ENCODE assay signal across 9 cellular contexts in genomic region chr1:229843627-229844238, GRCh38.
DNase-seq lines count a peak whose midpoint lies in the region; ATAC-seq, FAIRE-seq and TF ChIP-seq lines count a peak whose summit lies in the region.
"Had no signal": no experiment of that assay in that cellular context is flagged by ENCODE, and none has a peak within 500 bp of the region (broad histone marks: within the 10 kb centered on the region; RNA-seq: fewer than 3 reads in every experiment).

No MANE protein-coding gene starts in this region.

- H4K20me1 ChIP-seq in GM12878 (ENCODE audit: control insufficient read depth, insufficient read depth), result no peaks in the 10 kb centered on the region

- no peaks in the 10 kb centered on the region; a peak in 1 of 4 replicates for H3K27me3 ChIP-seq in GM12878 (replicated peaks in 1 of 2; ENCODE audit: control insufficient read depth in 2 of 2, insufficient read depth in 2 of 2, low read length in 1 of 2)
- H3K27me3 ChIP-seq in lung (ENCODE audit: control insufficient read depth, insufficient read depth), result no peaks in the 10 kb centered on the region

- intact Hi-C loops in GM12878 (cut with micrococcal nuclease; ENCODE audit: unreplicated experiment), result loop anchor here (10.0 kb wide), 1 partner anchor 179 kb away; no protein-coding TSS in a partner anchor

- peak; percentile 28 for TF ChIP-seq RAD21 in GM12878 (IDR thresholded peaks at IDR 0.05; ENCODE audit: insufficient read depth, low read depth, low read length)

- WGBS in GM12878 (ENCODE audit: insufficient coverage, insufficient replicate concordance, low lambda C conversion rate, missing lambda C conversion rate), result 51% methylated on average over 3 of the region's 3 CpGs
- 61 to 74% methylated on average over 3 of the region's 3 CpGs for WGBS in lung, 2 donors

- TF ChIP-seq CTCF in GM12878 (IDR thresholded peaks at IDR 0.05 in 2 of 3, conservative IDR thresholded peaks at IDR 0.05 in 1 of 3; ENCODE audit: control insufficient read depth in 2 of 3, extremely low read depth in 1 of 3, insufficient read depth in 1 of 3, low read depth in 3 of 3, low read length in 3 of 3), result peak; percentile 22 to 33 (median 30); a peak in 3 of 6 replicates
- no peak for TF ChIP-seq CTCF in lung (IDR thresholded peaks at IDR 0.05; ENCODE audit: control extremely low read depth, extremely low read depth)

- no peak for FAIRE-seq in GM12878 (lab: Jason Lieb, UNC)

- CTCF ChIA-PET in GM12878 (lab: Yijun Ruan, JAX), result interaction anchor here (0.6 to 1.0 kb wide), 2 partner anchors 10 to 183 kb away, joined by 3 read pairs; no protein-coding TSS in a partner anchor

- no peaks in the 10 kb centered on the region for H3K4me1 ChIP-seq in GM12878 (ENCODE audit: control insufficient read depth, insufficient read depth, low read length)
- no peaks in the 10 kb centered on the region for H3K4me1 ChIP-seq in lung (ENCODE audit: control insufficient read depth in 2 of 2, insufficient read depth in 2 of 2, low read length in 2 of 2)
- H3K4me1 ChIP-seq: parathyroid adenoma had no signal

- no peak overlapping the region for H3K27ac Mint-ChIP-seq in activated T-cell treated with anti-CD3 and anti-CD28 coated beads, Interleukin-2, amount 50 U/mL, for 72 hours

- H3K9me3 Mint-ChIP-seq in activated T-cell treated with anti-CD3 and anti-CD28 coated beads, Interleukin-2, amount 50 U/mL, for 72 hours, result no peaks in the 10 kb centered on the region

- TF ChIP-seq EP300 in GM12878 (IDR thresholded peaks at IDR 0.05; ENCODE audit: borderline replicate concordance in 1 of 2, control insufficient read depth in 1 of 2, low read depth in 2 of 2, low read length in 2 of 2), result no peak

- SMC1A ChIA-PET in GM12878 (lab: Charles Lee; ENCODE audit: uncharacterized antibody, unreplicated experiment), result no interaction called here

- peaks cover 16% of the 10 kb centered on the region for H3K27me3 Mint-ChIP-seq in activated T-cell treated with anti-CD3 and anti-CD28 coated beads, Interleukin-2, amount 50 U/mL, for 72 hours (ENCODE audit: low read depth)

- no peaks in the 10 kb centered on the region for H3K9me3 ChIP-seq in GM12878 (replicated peaks; ENCODE audit: control insufficient read depth, insufficient read depth, low read length)
- H3K9me3 ChIP-seq in lung (ENCODE audit: control insufficient read depth in 2 of 2, insufficient read depth in 1 of 2, low read length in 1 of 2), result no peaks in the 10 kb centered on the region

- H2AFZ ChIP-seq in GM12878 (ENCODE audit: control insufficient read depth, low read depth, low read length), result no peak overlapping the region
- H2AFZ ChIP-seq: parathyroid adenoma had no signal

- no peaks in the 10 kb centered on the region for H3K36me3 ChIP-seq in GM12878 (ENCODE audit: control insufficient read depth in 2 of 2, insufficient read depth in 2 of 2, low read length in 1 of 2)
- H3K36me3 ChIP-seq in lung (ENCODE audit: control insufficient read depth in 2 of 2, insufficient read depth in 2 of 2, low read length in 2 of 2), result no peaks in the 10 kb centered on the region

- TF ChIP-seq POLR2A in GM12878 (IDR thresholded peaks at IDR 0.05; ENCODE audit: low read depth, low read length), result no peak

- in situ Hi-C loops in Caki2 (cut with HindIII; ENCODE audit: low pct_unique_long_range_greater_than_20kb, low sequenced_read_pairs), result no loop called here
- in situ Hi-C loops in GM12878 (cut with MboI), result no loop called here

- no peaks in the 10 kb centered on the region for H3K79me2 ChIP-seq in GM12878 (ENCODE audit: control insufficient read depth, insufficient read depth, low read length)
- H3K79me2 ChIP-seq: parathyroid adenoma had no signal

- no peak overlapping the region for H3K4me3 Mint-ChIP-seq in activated T-cell treated with anti-CD3 and anti-CD28 coated beads, Interleukin-2, amount 50 U/mL, for 72 hours

- no peak overlapping the region for H3K4me3 ChIP-seq in GM12878
- no peak overlapping the region for H3K4me3 ChIP-seq in lung

- RAD21 ChIA-PET in GM12878 (lab: Charles Lee; ENCODE audit: unreplicated experiment), result interaction anchor here (1.3 kb wide), 1 partner anchor 266 kb away, joined by 4 read pairs; no protein-coding TSS in a partner anchor

- BruUV-seq in GM12878 (replicated peaks; lab: Mats Ljungman, UMichigan), result no TSS peak

- no peaks in the 10 kb centered on the region for H3K36me3 Mint-ChIP-seq in activated T-cell treated with anti-CD3 and anti-CD28 coated beads, Interleukin-2, amount 50 U/mL, for 72 hours (ENCODE audit: insufficient read depth in 2 of 2)

- no peak overlapping the region for H3K4me2 ChIP-seq in GM12878 (ENCODE audit: control insufficient read depth, insufficient read depth)

- H3K9ac ChIP-seq in GM12878 (ENCODE audit: control insufficient read depth, insufficient read depth, low read length), result no peak overlapping the region
- H3K9ac ChIP-seq: parathyroid adenoma had no signal

- H3K4me1 Mint-ChIP-seq in activated T-cell treated with anti-CD3 and anti-CD28 coated beads, Interleukin-2, amount 50 U/mL, for 72 hours (ENCODE audit: low read depth), result no peaks in the 10 kb centered on the region

- peak; percentile 29 for DNase-seq in Caki2 (ENCODE audit: low read depth)
- peak; percentile 41 for DNase-seq in LoVo (ENCODE audit: low spot score)
- no peak for DNase-seq in GM12878 (ENCODE audit: low read depth, low spot score)
- no peak for DNase-seq in lung (ENCODE audit: low spot score)
- no peak for DNase-seq in activated T-cell treated with anti-CD3 and anti-CD28 coated beads, Interleukin-2, amount 50 U/mL, for 72 hours
- DNase-seq in iPS-NIHi7 (ENCODE audit: extremely low spot score), result no peak
- DNase-seq in activated CD4-positive, alpha-beta T cell treated with anti-CD3 and anti-CD28 coated beads, Interleukin-2, amount 50 U/mL, for 4 hours, result no peak

- H3K27ac ChIP-seq in GM12878 (ENCODE audit: control insufficient read depth, insufficient read depth), result no peak overlapping the region
- H3K27ac ChIP-seq in lung (ENCODE audit: low read depth in 1 of 2, low read length in 1 of 2), result no peak overlapping the region
- H3K27ac ChIP-seq: parathyroid adenoma had no signal

- ATAC-seq in GM12878 (peak; percentile 48), lung (ENCODE audit: insufficient read depth, low FRiP score) (peak; percentile 21), HG03460 (IDR thresholded peaks at IDR 0.05; ENCODE audit: unreplicated experiment) (no peak)
- no peak for ATAC-seq in activated T-cell treated with anti-CD3 and anti-CD28 coated beads, Interleukin-2, amount 50 U/mL, for 72 hours (replicated peaks in 1 of 2)

- POLR2A ChIA-PET in GM12878 (lab: Charles Lee), result no interaction called here

TF ChIP-seq in GM12878, 131 proteins besides CTCF, POLR2A, EP300 and RAD21:
- TF ChIP-seq, protein P1, sequence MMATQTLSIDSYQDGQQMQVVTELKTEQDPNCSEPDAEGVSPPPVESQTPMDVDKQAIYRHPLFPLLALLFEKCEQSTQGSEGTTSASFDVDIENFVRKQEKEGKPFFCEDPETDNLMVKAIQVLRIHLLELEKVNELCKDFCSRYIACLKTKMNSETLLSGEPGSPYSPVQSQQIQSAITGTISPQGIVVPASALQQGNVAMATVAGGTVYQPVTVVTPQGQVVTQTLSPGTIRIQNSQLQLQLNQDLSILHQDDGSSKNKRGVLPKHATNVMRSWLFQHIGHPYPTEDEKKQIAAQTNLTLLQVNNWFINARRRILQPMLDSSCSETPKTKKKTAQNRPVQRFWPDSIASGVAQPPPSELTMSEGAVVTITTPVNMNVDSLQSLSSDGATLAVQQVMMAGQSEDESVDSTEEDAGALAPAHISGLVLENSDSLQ (IDR thresholded peaks at IDR 0.05), result peak; percentile 6; the same call in 1 of the 2 replicates
- TF ChIP-seq, protein P2, sequence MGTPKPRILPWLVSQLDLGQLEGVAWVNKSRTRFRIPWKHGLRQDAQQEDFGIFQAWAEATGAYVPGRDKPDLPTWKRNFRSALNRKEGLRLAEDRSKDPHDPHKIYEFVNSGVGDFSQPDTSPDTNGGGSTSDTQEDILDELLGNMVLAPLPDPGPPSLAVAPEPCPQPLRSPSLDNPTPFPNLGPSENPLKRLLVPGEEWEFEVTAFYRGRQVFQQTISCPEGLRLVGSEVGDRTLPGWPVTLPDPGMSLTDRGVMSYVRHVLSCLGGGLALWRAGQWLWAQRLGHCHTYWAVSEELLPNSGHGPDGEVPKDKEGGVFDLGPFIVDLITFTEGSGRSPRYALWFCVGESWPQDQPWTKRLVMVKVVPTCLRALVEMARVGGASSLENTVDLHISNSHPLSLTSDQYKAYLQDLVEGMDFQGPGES (IDR thresholded peaks at IDR 0.05), result no peak

Comparison
In these comparisons a context has a peak if more than half of its experiments do, and no peak if none do; other contexts are left out.
1. DNase-seq: peak in Caki2 (single experiment) and LoVo (single experiment); none in GM12878 (single experiment), lung (single experiment), activated T-cell treated with anti-CD3 and anti-CD28 coated beads, Interleukin-2, amount 50 U/mL, for 72 hours (0 of 2), iPS-NIHi7 (single experiment) and activated CD4-positive, alpha-beta T cell treated with anti-CD3 and anti-CD28 coated beads, Interleukin-2, amount 50 U/mL, for 4 hours (0 of 2).
2. ATAC-seq: peak in GM12878 (single experiment) and lung (single experiment); none in activated T-cell treated with anti-CD3 and anti-CD28 coated beads, Interleukin-2, amount 50 U/mL, for 72 hours (0 of 2) and HG03460 (single experiment).